Comparison of ENCODE assay signal across 18 cellular contexts in genomic region chr13:88294368-88294767, GRCh38.
A peak's percentile ranks its signal among the peaks of the same experiment; 100 is the strongest.
DNase-seq lines count a peak whose midpoint lies in the region; ATAC-seq and TF ChIP-seq lines count a peak whose summit lies in the region.
"Had no signal": no experiment of that assay in that cellular context is flagged by ENCODE, and none has a peak within 500 bp of the region (broad histone marks: within the 10 kb centered on the region; RNA-seq: fewer than 3 reads in every experiment).

No MANE protein-coding gene starts in this region.

- TF ChIP-seq POLR2A in erythroblast (IDR thresholded peaks at IDR 0.05; ENCODE audit: low read length) = no peak

- no peak for ATAC-seq in esophagus mucosa
- ATAC-seq: GM12878, GM23338, HCT116 had no signal

- DNase-seq in NCI-H1417 (lab: John Stamatoyannopoulos, UW) = peak; percentile 21 to 79 (median 40)
- no peak for DNase-seq in NCI-H1417 treated with DMSO at 0.1 percent for 48 hours (lab: John Stamatoyannopoulos, UW)
- peak; percentile 26 for DNase-seq in NCI-H2227 (lab: John Stamatoyannopoulos, UW; ENCODE audit: unreplicated experiment)
- DNase-seq in NCI-H748 (lab: John Stamatoyannopoulos, UW; ENCODE audit: unreplicated experiment) = peak; percentile 84
- no peak for DNase-seq in erythroblast (lab: John Stamatoyannopoulos, UW)
- DNase-seq in stimulated activated CD4-positive, alpha-beta T cell treated with anti-CD3 and anti-CD28 coated beads, Interleukin-15, amount 100 ng/mL, for 24 hours = no peak
- no peak for DNase-seq in effector CD8-positive, alpha-beta T cell (lab: John Stamatoyannopoulos, UW)
- DNase-seq: CD4-positive, alpha-beta T cell; CD8-positive, alpha-beta memory T cell; DMS 273 treated with DMSO at 0.1 percent for 48 hours; DMS79; EL; GDM1; H9 had no signal

Comparison
In these comparisons a context has a peak if more than half of its experiments do, and no peak if none do; other contexts are left out.
1. DNase-seq: peak in NCI-H1417 (3 of 3), NCI-H2227 (single experiment) and NCI-H748 (single experiment); none in NCI-H1417 treated with DMSO at 0.1 percent for 48 hours (single experiment), erythroblast (0 of 2), stimulated activated CD4-positive, alpha-beta T cell treated with anti-CD3 and anti-CD28 coated beads, Interleukin-15, amount 100 ng/mL, for 24 hours (single experiment) and effector CD8-positive, alpha-beta T cell (single experiment).